In the genomic region with DNA sequence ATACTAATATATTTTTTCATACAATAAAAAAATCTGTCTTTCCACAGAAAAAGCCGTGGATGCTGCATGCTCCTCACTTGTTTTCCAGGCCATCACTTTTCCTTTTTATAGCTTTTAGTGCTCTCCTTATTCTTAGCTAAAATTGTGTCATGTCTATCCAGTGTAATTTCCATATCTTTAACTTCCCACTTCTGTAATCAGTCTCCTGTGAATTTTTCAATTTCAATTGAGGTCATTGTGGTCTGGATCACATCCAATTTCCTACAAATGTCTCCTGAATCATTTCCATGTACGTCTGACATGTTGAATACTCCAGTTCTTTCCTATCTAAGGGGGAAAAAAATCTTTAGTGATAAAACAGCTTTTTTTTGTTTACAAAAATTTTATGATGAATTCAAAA, we compare ENCODE assay signal across 1 cellular context.
TF ChIP-seq lines count a peak whose summit lies in the region.

No MANE protein-coding gene starts in this region.

TF ChIP-seq in HEK293, 187 proteins besides CTCF, POLR2A, EP300 and RAD21:
- TF ChIP-seq, protein P1, sequence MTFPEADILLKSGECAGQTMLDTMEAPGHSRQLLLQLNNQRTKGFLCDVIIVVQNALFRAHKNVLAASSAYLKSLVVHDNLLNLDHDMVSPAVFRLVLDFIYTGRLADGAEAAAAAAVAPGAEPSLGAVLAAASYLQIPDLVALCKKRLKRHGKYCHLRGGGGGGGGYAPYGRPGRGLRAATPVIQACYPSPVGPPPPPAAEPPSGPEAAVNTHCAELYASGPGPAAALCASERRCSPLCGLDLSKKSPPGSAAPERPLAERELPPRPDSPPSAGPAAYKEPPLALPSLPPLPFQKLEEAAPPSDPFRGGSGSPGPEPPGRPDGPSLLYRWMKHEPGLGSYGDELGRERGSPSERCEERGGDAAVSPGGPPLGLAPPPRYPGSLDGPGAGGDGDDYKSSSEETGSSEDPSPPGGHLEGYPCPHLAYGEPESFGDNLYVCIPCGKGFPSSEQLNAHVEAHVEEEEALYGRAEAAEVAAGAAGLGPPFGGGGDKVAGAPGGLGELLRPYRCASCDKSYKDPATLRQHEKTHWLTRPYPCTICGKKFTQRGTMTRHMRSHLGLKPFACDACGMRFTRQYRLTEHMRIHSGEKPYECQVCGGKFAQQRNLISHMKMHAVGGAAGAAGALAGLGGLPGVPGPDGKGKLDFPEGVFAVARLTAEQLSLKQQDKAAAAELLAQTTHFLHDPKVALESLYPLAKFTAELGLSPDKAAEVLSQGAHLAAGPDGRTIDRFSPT (tag by site-specific recombination; IDR thresholded peaks at IDR 0.05), result peak; percentile 49; the same call in 1 of the 2 replicates
- no peak for TF ChIP-seq ZNF416 (tag by site-specific recombination; IDR thresholded peaks at IDR 0.05)
TF ChIP-seq in HEK293: peak in this region for 1.
